In genomic region chr16:31108035-31108793, GRCh38 we compare ENCODE assay signal across 8 cellular contexts. TPM values are rescaled to one million over a fixed set of nuclear protein-coding genes. Genes with fewer than 3 reads are reported as not detected.
A peak's percentile ranks its signal among the peaks of the same experiment; 100 is the strongest.
DNase-seq lines count a peak whose midpoint lies in the region; ATAC-seq and TF ChIP-seq lines count a peak whose summit lies in the region.

Gene BCKDK, plus strand, starts transcription at chr16:31108386. Its CDS starts 838 bp downstream, at chr16:31109224.

- BruUV-seq in Calu3 (replicated peaks; lab: Mats Ljungman, UMichigan) = no TSS peak

- WGBS in esophagus squamous epithelium, 2 donors = 23 to 30% methylated on average over 5 to 10 of the region's 68 CpGs

- peak in 1 of 4 donors; percentile 77 for TF ChIP-seq POLR2A in esophagus squamous epithelium (IDR thresholded peaks at IDR 0.05)

- CTCF ChIA-PET in Calu3 (lab: Charles Lee) = no interaction called here

- no peaks in the 10 kb centered on the region for H3K27me3 Mint-ChIP-seq in Calu3 (ENCODE audit: unreplicated experiment)
- H3K27me3 Mint-ChIP-seq in activated T-cell treated with anti-CD3 and anti-CD28 coated beads, Interleukin-2, amount 50 U/mL, for 72 hours (ENCODE audit: low read depth) = no peaks in the 10 kb centered on the region
- peaks cover 0 to 4% of the 10 kb centered on the region in 2 donors for H3K27me3 Mint-ChIP-seq in stimulated activated naive B cell treated with anti-CD40 and anti-IgM and Interleukin-4, amounts not matched to agents 10 μg/mL and 1 μg/mL and 100 μg/mL, for 72 hours

- no peaks in the 10 kb centered on the region for H3K9me3 ChIP-seq in esophagus squamous epithelium

- H3K4me3 Mint-ChIP-seq in Calu3 (ENCODE audit: low read depth, unreplicated experiment) = peak within 1 kb of the TSS; percentile 64
- peak within 1 kb of the TSS; percentile 94 to 98 for H3K4me3 Mint-ChIP-seq in activated T-cell treated with anti-CD3 and anti-CD28 coated beads, Interleukin-2, amount 50 U/mL, for 72 hours
- peak within 1 kb of the TSS; percentile 89 to 90 for H3K4me3 Mint-ChIP-seq in stimulated activated naive B cell treated with anti-CD40 and anti-IgM and Interleukin-4, amounts not matched to agents 10 μg/mL and 1 μg/mL and 100 μg/mL, for 72 hours

- H3K9me3 Mint-ChIP-seq in Calu3 (ENCODE audit: low read depth, unreplicated experiment) = no peaks in the 10 kb centered on the region
- no peaks in the 10 kb centered on the region for H3K9me3 Mint-ChIP-seq in activated T-cell treated with anti-CD3 and anti-CD28 coated beads, Interleukin-2, amount 50 U/mL, for 72 hours
- no peaks in the 10 kb centered on the region for H3K9me3 Mint-ChIP-seq in stimulated activated naive B cell treated with anti-CD40 and anti-IgM and Interleukin-4, amounts not matched to agents 10 μg/mL and 1 μg/mL and 100 μg/mL, for 72 hours

- H3K27ac Mint-ChIP-seq in Calu3 (ENCODE audit: unreplicated experiment) = peak within 1 kb of the TSS; percentile 74
- peak within 1 kb of the TSS; percentile 93 for H3K27ac Mint-ChIP-seq in activated T-cell treated with anti-CD3 and anti-CD28 coated beads, Interleukin-2, amount 50 U/mL, for 72 hours
- H3K27ac Mint-ChIP-seq in stimulated activated naive B cell treated with anti-CD40 and anti-IgM and Interleukin-4, amounts not matched to agents 10 μg/mL and 1 μg/mL and 100 μg/mL, for 72 hours = peak within 1 kb of the TSS; percentile 92

- TF ChIP-seq CTCF in Calu3 (IDR thresholded peaks at IDR 0.05; ENCODE audit: unreplicated experiment) (no peak), GM20000 (IDR thresholded peaks at IDR 0.05; ENCODE audit: extremely low read depth, missing control alignments) (no peak), esophagus squamous epithelium (IDR thresholded peaks at IDR 0.05) (no peak)

- peak within 1 kb of the TSS; percentile 88 to 96 (median 93) for H3K27ac ChIP-seq in esophagus squamous epithelium

- ATAC-seq in activated T-cell treated with anti-CD3 and anti-CD28 coated beads, Interleukin-2, amount 50 U/mL, for 72 hours (replicated peaks in 1 of 2) = peak; percentile 85
- peak; percentile 85 to 88 for ATAC-seq in stimulated activated naive B cell treated with anti-CD40 and anti-IgM and Interleukin-4, amounts not matched to agents 10 μg/mL and 1 μg/mL and 100 μg/mL, for 72 hours (replicated peaks)

- intact Hi-C loops in Calu3 (cut with micrococcal nuclease; ENCODE audit: unreplicated experiment) (loop anchor here (5.0 kb wide), 1 partner anchor 39 kb away; no protein-coding TSS in a partner anchor), esophagus squamous epithelium (cut with DNase I) (no loop called here)

- peaks cover 31% of the 10 kb centered on the region for H3K4me1 Mint-ChIP-seq in Calu3 (ENCODE audit: low read depth, unreplicated experiment)
- H3K4me1 Mint-ChIP-seq in activated T-cell treated with anti-CD3 and anti-CD28 coated beads, Interleukin-2, amount 50 U/mL, for 72 hours (ENCODE audit: low read depth) = peaks cover 27% of the 10 kb centered on the region
- H3K4me1 Mint-ChIP-seq in stimulated activated naive B cell treated with anti-CD40 and anti-IgM and Interleukin-4, amounts not matched to agents 10 μg/mL and 1 μg/mL and 100 μg/mL, for 72 hours = peaks cover 30 to 56% of the 10 kb centered on the region in 2 donors

- peaks cover 41% of the 10 kb centered on the region for H3K36me3 Mint-ChIP-seq in Calu3 (ENCODE audit: insufficient read depth, unreplicated experiment)
- no peaks in the 10 kb centered on the region for H3K36me3 Mint-ChIP-seq in activated T-cell treated with anti-CD3 and anti-CD28 coated beads, Interleukin-2, amount 50 U/mL, for 72 hours (ENCODE audit: insufficient read depth in 2 of 2)
- peaks cover 18 to 34% of the 10 kb centered on the region in 2 donors for H3K36me3 Mint-ChIP-seq in stimulated activated naive B cell treated with anti-CD40 and anti-IgM and Interleukin-4, amounts not matched to agents 10 μg/mL and 1 μg/mL and 100 μg/mL, for 72 hours

- DNase-seq in Calu3 (peak; percentile 76), GM20000 (ENCODE audit: low spot score) (peak; percentile 96), HT-29 (ENCODE audit: low spot score) (peak; percentile 47), esophagus squamous epithelium (lab: John Stamatoyannopoulos, UW) (no peak), myocyte (ENCODE audit: low read depth) (peak; percentile 82)
- peak; percentile 80 to 85 for DNase-seq in activated T-cell treated with anti-CD3 and anti-CD28 coated beads, Interleukin-2, amount 50 U/mL, for 72 hours
- peak; percentile 70 for DNase-seq in stimulated activated naive B cell treated with anti-CD40 and anti-IgM and Interleukin-4, amounts not matched to agents 10 μg/mL and 1 μg/mL and 100 μg/mL, for 72 hours

- H3K36me3 ChIP-seq in esophagus squamous epithelium = peaks cover 17 to 36% (median 22%) of the 10 kb centered on the region in 3 donors

- H3K4me1 ChIP-seq in esophagus squamous epithelium = peaks cover 19 to 65% (median 27%) of the 10 kb centered on the region in 3 donors

- peak within 1 kb of the TSS; percentile 63 to 100 (median 97) for H3K4me3 ChIP-seq in esophagus squamous epithelium

- H3K27me3 ChIP-seq in esophagus squamous epithelium = no peaks in the 10 kb centered on the region

TF ChIP-seq in PFSK-1, 5 proteins besides CTCF, POLR2A, EP300 and RAD21:
- peak; percentile 71 for TF ChIP-seq FOXP2 (optimal IDR thresholded peaks at IDR 0.05; ENCODE audit: borderline replicate concordance, extremely low read depth, extremely low read length, insufficient read depth)
- no peak for TF ChIP-seq TAF1 (IDR thresholded peaks at IDR 0.05; ENCODE audit: borderline replicate concordance, insufficient read depth, low read length)
- no peak for TF ChIP-seq REST (IDR thresholded peaks at IDR 0.05; ENCODE audit: insufficient read depth in 1 of 2, low read depth in 2 of 2, low read length in 2 of 2)
- TF ChIP-seq POLR2AphosphoS5 (IDR thresholded peaks at IDR 0.05; ENCODE audit: low read depth, low read length) = 0 out of 2 replicates have a peak, but pooled peaks have one; percentile 69
- 0 out of 2 replicates have a peak, but pooled peaks have one; percentile 2 for TF ChIP-seq SIN3A (IDR thresholded peaks at IDR 0.05; ENCODE audit: borderline replicate concordance, insufficient read depth, low read length)
TF ChIP-seq in PFSK-1: peak in this region for 3.

RNA-seq across cellular contexts. Expression of gene BCKDK, which starts in this region (rescaled TPM):
- 49.3 and 52.0 TPM in 2 replicates for total RNA-seq in Calu3 (2022)
- 53.2 and 56.3 TPM in 2 replicates for total RNA-seq in HT-29 (2014; rRNA removed; shearing (Covaris generic))
- 81.3 TPM for polyA plus RNA-seq in PFSK-1 (2012; ENCODE audit: insufficient read length, low read depth)
- 10 to 100 TPM; 21.6 to 24.5 TPM for total RNA-seq in activated T-cell treated with anti-CD3 and anti-CD28 coated beads, Interleukin-2, amount 50 U/mL, for 72 hours
- 10 to 100 TPM; 26.6 to 39.8 (median 33.5) TPM for total RNA-seq in esophagus squamous epithelium
- 158 and 239 TPM in 2 replicates for total RNA-seq in myocyte
- 96.3 TPM for polyA plus RNA-seq in myocyte (2012)
